In the genomic region with DNA sequence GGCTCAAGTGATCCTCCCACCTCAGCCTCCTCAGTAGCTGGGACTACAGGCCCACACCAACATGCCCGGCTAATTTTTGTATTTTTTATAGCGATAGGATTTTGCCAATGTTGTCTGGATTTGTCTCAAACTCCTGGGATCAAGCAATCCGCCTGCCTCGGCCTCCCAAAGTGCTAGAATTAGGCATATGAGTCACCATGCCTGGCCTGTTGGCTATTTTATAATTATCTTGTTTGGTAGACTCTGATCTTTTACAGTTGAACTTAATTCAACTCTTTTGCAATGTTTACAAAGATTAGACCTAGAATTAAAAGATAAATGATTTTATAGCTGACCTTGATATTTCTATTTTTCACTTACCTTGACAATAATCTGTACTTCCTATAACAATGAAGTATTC, we compare ENCODE assay signal across 28 cellular contexts. TPM values are rescaled to one million over a fixed set of nuclear protein-coding genes. Genes with fewer than 3 reads are reported as not detected.
A peak's percentile ranks its signal among the peaks of the same experiment; 100 is the strongest.
DNase-seq lines count a peak whose midpoint lies in the region; ATAC-seq and FAIRE-seq lines count a peak whose summit lies in the region.
"Had no signal": no experiment of that assay in that cellular context is flagged by ENCODE, and none has a peak within 500 bp of the region (broad histone marks: within the 10 kb centered on the region; RNA-seq: fewer than 3 reads in every experiment).

No MANE protein-coding gene starts in this region.

- no peak overlapping the region for H3K4me3 Mint-ChIP-seq in activated naive CD8-positive, alpha-beta T cell treated with anti-CD3 and anti-CD28 coated beads for 36 hours
- H3K4me3 Mint-ChIP-seq in activated naive CD8-positive, alpha-beta T cell treated with anti-CD3 and anti-CD28 coated beads, Interleukin-2, amount 50 U/mL, for 24 hours = no peak overlapping the region
- H3K4me3 Mint-ChIP-seq: CD14-positive monocyte; CD4-positive, alpha-beta memory T cell; CD4-positive, CD25-positive, alpha-beta regulatory T cell; CD8-positive, alpha-beta memory T cell had no signal

- H3K4me1 Mint-ChIP-seq in activated naive CD8-positive, alpha-beta T cell treated with anti-CD3 and anti-CD28 coated beads for 36 hours = peaks cover 30% of the 10 kb centered on the region
- H3K4me1 Mint-ChIP-seq in activated naive CD8-positive, alpha-beta T cell treated with anti-CD3 and anti-CD28 coated beads, Interleukin-2, amount 50 U/mL, for 24 hours = peaks cover 33% of the 10 kb centered on the region

- H4K20me1 ChIP-seq in Karpas-422 (ENCODE audit: insufficient read depth, low read depth, low read length) = no peaks in the 10 kb centered on the region; the same call in 1 of the 2 replicates

- H3K9ac ChIP-seq in Karpas-422 (ENCODE audit: low read length) = no peak overlapping the region
- H3K9ac ChIP-seq: BLaER1 had no signal

- no peaks in the 10 kb centered on the region for H3K27me3 Mint-ChIP-seq in activated naive CD8-positive, alpha-beta T cell treated with anti-CD3 and anti-CD28 coated beads for 36 hours
- H3K27me3 Mint-ChIP-seq in activated naive CD8-positive, alpha-beta T cell treated with anti-CD3 and anti-CD28 coated beads, Interleukin-2, amount 50 U/mL, for 24 hours = no peaks in the 10 kb centered on the region
- H3K27me3 Mint-ChIP-seq: CD4-positive, alpha-beta memory T cell; CD4-positive, CD25-positive, alpha-beta regulatory T cell; CD8-positive, alpha-beta memory T cell had no signal

- H3K27ac Mint-ChIP-seq in activated naive CD8-positive, alpha-beta T cell treated with anti-CD3 and anti-CD28 coated beads for 36 hours = peak overlapping the region; percentile 42
- H3K27ac Mint-ChIP-seq in activated naive CD8-positive, alpha-beta T cell treated with anti-CD3 and anti-CD28 coated beads, Interleukin-2, amount 50 U/mL, for 24 hours = no peak overlapping the region
- H3K27ac Mint-ChIP-seq: CD4-positive, CD25-positive, alpha-beta regulatory T cell; CD8-positive, alpha-beta memory T cell had no signal

- H3K36me3 Mint-ChIP-seq in activated naive CD8-positive, alpha-beta T cell treated with anti-CD3 and anti-CD28 coated beads for 36 hours = peaks cover 37% of the 10 kb centered on the region
- H3K36me3 Mint-ChIP-seq in activated naive CD8-positive, alpha-beta T cell treated with anti-CD3 and anti-CD28 coated beads, Interleukin-2, amount 50 U/mL, for 24 hours (ENCODE audit: low read depth) = peaks cover 25% of the 10 kb centered on the region

- FAIRE-seq in small intestine (lab: Jason Lieb, UNC) = no peak
- FAIRE-seq: A549, GM12878, GM12892, GM18507, GM19239 had no signal

- H3K9me3 ChIP-seq in small intestine (ENCODE audit: control insufficient read depth, low read depth) (no peaks in the 10 kb centered on the region), Karpas-422 (ENCODE audit: low read length) (no peaks in the 10 kb centered on the region)
- H3K9me3 ChIP-seq: A549, BE2C had no signal

- H3K36me3 ChIP-seq in small intestine (ENCODE audit: control insufficient read depth in 2 of 2, insufficient read depth in 2 of 2, low read length in 2 of 2) (no peaks in the 10 kb centered on the region), Karpas-422 (ENCODE audit: insufficient read depth, low read length) (peaks cover 26% of the 10 kb centered on the region)
- H3K36me3 ChIP-seq: BE2C had no signal

- no peaks in the 10 kb centered on the region for H3K4me1 ChIP-seq in small intestine (ENCODE audit: control insufficient read depth in 2 of 2, insufficient read depth in 1 of 2, low read depth in 1 of 2, low read length in 1 of 2)
- peaks cover 36% of the 10 kb centered on the region for H3K4me1 ChIP-seq in Karpas-422 (ENCODE audit: low read length)

- no peak overlapping the region for H2AFZ ChIP-seq in Karpas-422 (ENCODE audit: low read length)

- peaks cover 66% of the 10 kb centered on the region for H3K79me2 ChIP-seq in Karpas-422 (ENCODE audit: low read length)

- 62 to 81% (median 66%) methylated on average over 4 of the region's 4 CpGs for WGBS in small intestine, 3 donors

- ATAC-seq in activated naive CD8-positive, alpha-beta T cell treated with anti-CD3 and anti-CD28 coated beads, Interleukin-2, amount 50 U/mL, for 24 hours = no peak
- no peak for ATAC-seq in HG02870 (IDR thresholded peaks at IDR 0.05; ENCODE audit: unreplicated experiment)
- ATAC-seq: A549, GM12878 had no signal

- H3K27me3 ChIP-seq in small intestine (ENCODE audit: control insufficient read depth in 2 of 2, insufficient read depth in 2 of 2, low read length in 2 of 2) = no peaks in the 10 kb centered on the region
- H3K27me3 ChIP-seq in Karpas-422 (ENCODE audit: low read length) = no peaks in the 10 kb centered on the region
- H3K27me3 ChIP-seq: BE2C, BLaER1 had no signal

- no peak for DNase-seq in activated naive CD8-positive, alpha-beta T cell treated with anti-CD3 and anti-CD28 coated beads for 36 hours
- no peak for DNase-seq in activated naive CD8-positive, alpha-beta T cell treated with anti-CD3 and anti-CD28 coated beads, Interleukin-2, amount 50 U/mL, for 24 hours
- peak; percentile 30 for DNase-seq in myocyte (ENCODE audit: low read depth)
- peak; percentile 69 for DNase-seq in small intestine
- no peak for DNase-seq in Karpas-422
- DNase-seq: AML-193; BE2C; C1 segment of cervical spinal cord; CD4-positive, alpha-beta memory T cell; CD4-positive, CD25-positive, alpha-beta regulatory T cell; CD8-positive, alpha-beta memory T cell; COR-L47; DMS 273 treated with DMSO at 0.1 percent for 48 hours; DMS153; DMS53; DMS79; DND-41; EL; GDM1 had no signal

- peaks cover 11% of the 10 kb centered on the region for H3K9me3 Mint-ChIP-seq in activated naive CD8-positive, alpha-beta T cell treated with anti-CD3 and anti-CD28 coated beads for 36 hours
- H3K9me3 Mint-ChIP-seq in activated naive CD8-positive, alpha-beta T cell treated with anti-CD3 and anti-CD28 coated beads, Interleukin-2, amount 50 U/mL, for 24 hours = no peaks in the 10 kb centered on the region
- H3K9me3 Mint-ChIP-seq: CD4-positive, CD25-positive, alpha-beta regulatory T cell had no signal

- H3K27ac ChIP-seq in small intestine (ENCODE audit: low read depth in 1 of 2, low read length in 1 of 2) (no peak overlapping the region), Karpas-422 (ENCODE audit: low read length) (no peak overlapping the region)
- H3K27ac ChIP-seq: 22Rv1, A549, BLaER1 had no signal

- H3K4me2 ChIP-seq in Karpas-422 (ENCODE audit: low read depth, low read length, poor library complexity, severe bottlenecking) = no peak overlapping the region
- H3K4me2 ChIP-seq: A549, BLaER1 had no signal

- H3K9me2 ChIP-seq in Karpas-422 (replicated peaks; ENCODE audit: insufficient read depth, low read length) = no peaks in the 10 kb centered on the region

- H3K4me3 ChIP-seq in small intestine (ENCODE audit: low read depth in 1 of 2, low read length in 2 of 2) (no peak overlapping the region), Karpas-422 (ENCODE audit: low read length) (no peak overlapping the region)
- H3K4me3 ChIP-seq: A549, BLaER1, GM12878 had no signal

RNA-seq across cellular contexts. Expression of a gene that starts 18.0 kb away (rescaled TPM):
- total RNA-seq in activated naive CD8-positive, alpha-beta T cell treated with anti-CD3 and anti-CD28 coated beads for 36 hours = 10 to 100 TPM; 33.4 to 34.3 TPM
- 19.0 and 27.2 TPM in 2 replicates for total RNA-seq in myocyte
- 6.7 TPM for polyA plus RNA-seq in myocyte (2012)
- polyA plus RNA-seq in small intestine = 10 to 100 TPM in 1 of 3 donors, 1 to 10 TPM in 2; 7.4 to 17.6 (median 9.2) TPM
- 50.4 and 148 TPM in 2 replicates for total RNA-seq in Karpas-422 (2014; rRNA removed; shearing (Covaris generic); ENCODE audit: low replicate concordance)

Comparison
In these comparisons a context has a peak if more than half of its experiments do, and no peak if none do; other contexts are left out.
1. DNase-seq: peak in myocyte (single experiment) and small intestine (single experiment); none in activated naive CD8-positive, alpha-beta T cell treated with anti-CD3 and anti-CD28 coated beads for 36 hours (single experiment), activated naive CD8-positive, alpha-beta T cell treated with anti-CD3 and anti-CD28 coated beads, Interleukin-2, amount 50 U/mL, for 24 hours (single experiment) and Karpas-422 (single experiment).